ENCODE assay signal across 20 cellular contexts in the genomic region with DNA sequence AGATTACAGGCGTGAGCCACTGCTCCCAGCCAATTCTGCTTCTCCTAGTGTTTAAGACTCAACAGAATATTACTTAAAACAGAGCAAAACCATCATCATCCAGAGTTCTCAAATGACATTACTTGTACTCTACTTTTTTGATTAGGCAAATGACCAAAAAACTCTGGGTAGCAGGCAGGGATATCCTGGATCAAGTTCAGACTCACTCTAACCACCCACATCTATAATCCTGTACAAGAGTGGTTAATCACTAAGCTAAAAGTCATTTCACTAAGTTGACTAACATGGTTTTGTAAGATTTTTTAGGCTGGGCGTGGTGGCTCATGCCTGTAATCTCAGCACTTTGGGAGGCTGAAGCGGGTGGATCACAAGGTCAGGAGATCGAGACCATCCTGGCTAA. TPM values are rescaled to one million over a fixed set of nuclear protein-coding genes. Genes with fewer than 3 reads are reported as not detected.
A peak's percentile ranks its signal among the peaks of the same experiment; 100 is the strongest.
DNase-seq lines count a peak whose midpoint lies in the region; ATAC-seq lines count a peak whose summit lies in the region.
"Had no signal": no experiment of that assay in that cellular context is flagged by ENCODE, and none has a peak within 500 bp of the region (broad histone marks: within the 10 kb centered on the region; RNA-seq: fewer than 3 reads in every experiment).

No MANE protein-coding gene starts in this region.

- CTCF ChIA-PET in activated CD4-positive, alpha-beta T cell treated with anti-CD3 and anti-CD28 coated beads, Interleukin-2, amount 10 ng/mL, durations not matched to agents 7 days and 5 days (lab: Charles Lee) = interaction anchor here (1.5 kb wide), 1 partner anchor 44 kb away, joined by 4 read pairs; no protein-coding TSS in a partner anchor

- POLR2A ChIA-PET in activated CD4-positive, alpha-beta T cell treated with anti-CD3 and anti-CD28 coated beads, Interleukin-2, amount 10 ng/mL, durations not matched to agents 7 days and 5 days (lab: Charles Lee) = no interaction called here

- H3K27ac Mint-ChIP-seq in activated CD4-positive, alpha-beta T cell treated with anti-CD3 and anti-CD28 coated beads, Interleukin-2, amount 10 ng/mL, durations not matched to agents 24 days and 14 days = no peak overlapping the region
- no peak overlapping the region for H3K27ac Mint-ChIP-seq in activated CD4-positive, alpha-beta T cell treated with anti-CD3 and anti-CD28 coated beads, Interleukin-2, amount 10 ng/mL, durations not matched to agents 7 days and 5 days
- H3K27ac Mint-ChIP-seq in stimulated activated naive B cell treated with anti-CD40 and anti-IgM and Interleukin-4, amounts not matched to agents 10 μg/mL and 1 μg/mL and 100 μg/mL, for 72 hours = peak overlapping the region; percentile 42
- H3K27ac Mint-ChIP-seq: CD4-positive, alpha-beta T cell had no signal

- H3K4me1 Mint-ChIP-seq in activated CD4-positive, alpha-beta T cell treated with anti-CD3 and anti-CD28 coated beads, Interleukin-2, amount 10 ng/mL, durations not matched to agents 24 days and 14 days = peaks cover 24% of the 10 kb centered on the region
- peaks cover 20% of the 10 kb centered on the region for H3K4me1 Mint-ChIP-seq in activated CD4-positive, alpha-beta T cell treated with anti-CD3 and anti-CD28 coated beads, Interleukin-2, amount 10 ng/mL, durations not matched to agents 7 days and 5 days
- H3K4me1 Mint-ChIP-seq in stimulated activated naive B cell treated with anti-CD40 and anti-IgM and Interleukin-4, amounts not matched to agents 10 μg/mL and 1 μg/mL and 100 μg/mL, for 72 hours = peaks cover 11 to 22% of the 10 kb centered on the region in 2 donors

- no peak for ATAC-seq in stimulated activated naive B cell treated with anti-CD40 and anti-IgM and Interleukin-4, amounts not matched to agents 10 μg/mL and 1 μg/mL and 100 μg/mL, for 72 hours (replicated peaks)

- peaks cover 56% of the 10 kb centered on the region for H3K36me3 Mint-ChIP-seq in activated CD4-positive, alpha-beta T cell treated with anti-CD3 and anti-CD28 coated beads, Interleukin-2, amount 10 ng/mL, durations not matched to agents 24 days and 14 days (ENCODE audit: low read depth)
- peaks cover 48% of the 10 kb centered on the region for H3K36me3 Mint-ChIP-seq in activated CD4-positive, alpha-beta T cell treated with anti-CD3 and anti-CD28 coated beads, Interleukin-2, amount 10 ng/mL, durations not matched to agents 7 days and 5 days (ENCODE audit: low read depth)
- peaks cover 11 to 38% of the 10 kb centered on the region in 2 donors for H3K36me3 Mint-ChIP-seq in stimulated activated naive B cell treated with anti-CD40 and anti-IgM and Interleukin-4, amounts not matched to agents 10 μg/mL and 1 μg/mL and 100 μg/mL, for 72 hours

- H3K9me3 Mint-ChIP-seq in activated CD4-positive, alpha-beta T cell treated with anti-CD3 and anti-CD28 coated beads, Interleukin-2, amount 10 ng/mL, durations not matched to agents 24 days and 14 days = no peaks in the 10 kb centered on the region
- no peaks in the 10 kb centered on the region for H3K9me3 Mint-ChIP-seq in activated CD4-positive, alpha-beta T cell treated with anti-CD3 and anti-CD28 coated beads, Interleukin-2, amount 10 ng/mL, durations not matched to agents 7 days and 5 days
- H3K9me3 Mint-ChIP-seq in stimulated activated naive B cell treated with anti-CD40 and anti-IgM and Interleukin-4, amounts not matched to agents 10 μg/mL and 1 μg/mL and 100 μg/mL, for 72 hours = no peaks in the 10 kb centered on the region
- H3K9me3 Mint-ChIP-seq: CD4-positive, alpha-beta T cell had no signal

- no peak overlapping the region for H3K4me3 Mint-ChIP-seq in activated CD4-positive, alpha-beta T cell treated with anti-CD3 and anti-CD28 coated beads, Interleukin-2, amount 10 ng/mL, durations not matched to agents 24 days and 14 days
- no peak overlapping the region for H3K4me3 Mint-ChIP-seq in activated CD4-positive, alpha-beta T cell treated with anti-CD3 and anti-CD28 coated beads, Interleukin-2, amount 10 ng/mL, durations not matched to agents 7 days and 5 days
- H3K4me3 Mint-ChIP-seq in stimulated activated naive B cell treated with anti-CD40 and anti-IgM and Interleukin-4, amounts not matched to agents 10 μg/mL and 1 μg/mL and 100 μg/mL, for 72 hours = no peak overlapping the region
- H3K4me3 Mint-ChIP-seq: CD4-positive, alpha-beta T cell had no signal

- H3K27me3 Mint-ChIP-seq in activated CD4-positive, alpha-beta T cell treated with anti-CD3 and anti-CD28 coated beads, Interleukin-2, amount 10 ng/mL, durations not matched to agents 24 days and 14 days = no peaks in the 10 kb centered on the region
- H3K27me3 Mint-ChIP-seq in activated CD4-positive, alpha-beta T cell treated with anti-CD3 and anti-CD28 coated beads, Interleukin-2, amount 10 ng/mL, durations not matched to agents 7 days and 5 days = no peaks in the 10 kb centered on the region
- H3K27me3 Mint-ChIP-seq in stimulated activated naive B cell treated with anti-CD40 and anti-IgM and Interleukin-4, amounts not matched to agents 10 μg/mL and 1 μg/mL and 100 μg/mL, for 72 hours = no peaks in the 10 kb centered on the region
- H3K27me3 Mint-ChIP-seq: CD4-positive, alpha-beta T cell had no signal

- peak; percentile 40 for DNase-seq in activated CD4-positive, alpha-beta T cell treated with anti-CD3 and anti-CD28 coated beads, Interleukin-2, amount 10 ng/mL, durations not matched to agents 24 days and 14 days
- no peak for DNase-seq in activated CD4-positive, alpha-beta T cell treated with anti-CD3 and anti-CD28 coated beads, Interleukin-2, amount 10 ng/mL, durations not matched to agents 7 days and 5 days
- DNase-seq in amniotic epithelial cell (ENCODE audit: low read depth) (peak; percentile 37), fibroblast of peridontal ligament (ENCODE audit: extremely low read depth) (peak; percentile 17), iPS-NIHi7 (ENCODE audit: extremely low spot score) (no peak), NCI-H2081 (lab: John Stamatoyannopoulos, UW) (no peak), NCI-H1417 treated with DMSO at 0.1 percent for 48 hours (lab: John Stamatoyannopoulos, UW) (no peak)
- no peak for DNase-seq in stimulated activated naive B cell treated with anti-CD40 and anti-IgM and Interleukin-4, amounts not matched to agents 10 μg/mL and 1 μg/mL and 100 μg/mL, for 72 hours
- DNase-seq: BE2C; CD4-positive, alpha-beta T cell; DMS153; H7; NCI-H1105 treated with DMSO at 0.1 percent for 48 hours; NCI-H187; NCI-H226; NCI-H524; NCI-H82; PC-9 had no signal

- intact Hi-C loops in activated CD4-positive, alpha-beta T cell treated with anti-CD3 and anti-CD28 coated beads, Interleukin-2, amount 10 ng/mL, durations not matched to agents 24 days and 14 days (cut with micrococcal nuclease) = no loop called here

RNA-seq across cellular contexts. Expression of a gene that starts 6.8 kb away (rescaled TPM):
- total RNA-seq in activated CD4-positive, alpha-beta T cell treated with anti-CD3 and anti-CD28 coated beads, Interleukin-2, amount 10 ng/mL, durations not matched to agents 24 days and 14 days = 118 and 125 TPM in 2 replicates
- 10 to 100 TPM; 62.5 to 72.6 TPM for total RNA-seq in activated CD4-positive, alpha-beta T cell treated with anti-CD3 and anti-CD28 coated beads, Interleukin-2, amount 10 ng/mL, durations not matched to agents 7 days and 5 days

RNA-seq across cellular contexts. Expression of a gene that starts 20.2 kb away (rescaled TPM):
- total RNA-seq in activated CD4-positive, alpha-beta T cell treated with anti-CD3 and anti-CD28 coated beads, Interleukin-2, amount 10 ng/mL, durations not matched to agents 24 days and 14 days = 0.28 and 0.56 TPM in 2 replicates
- total RNA-seq in activated CD4-positive, alpha-beta T cell treated with anti-CD3 and anti-CD28 coated beads, Interleukin-2, amount 10 ng/mL, durations not matched to agents 7 days and 5 days = not detected
- total RNA-seq: CD4-positive, alpha-beta T cell; LHCN-M2; PC-9; SJSA1 had no signal

RNA-seq across cellular contexts. Expression of a gene that starts 22.6 kb away (rescaled TPM):
- total RNA-seq in activated CD4-positive, alpha-beta T cell treated with anti-CD3 and anti-CD28 coated beads, Interleukin-2, amount 10 ng/mL, durations not matched to agents 24 days and 14 days = 0.37 TPM in 1 of 2 replicates, not detected in the other
- under 1 TPM; 0.15 to 0.27 TPM for total RNA-seq in activated CD4-positive, alpha-beta T cell treated with anti-CD3 and anti-CD28 coated beads, Interleukin-2, amount 10 ng/mL, durations not matched to agents 7 days and 5 days
- total RNA-seq: H7, LHCN-M2, PC-9 had no signal

RNA-seq across cellular contexts. Expression of a gene that starts 56.3 kb away (rescaled TPM):
- total RNA-seq in activated CD4-positive, alpha-beta T cell treated with anti-CD3 and anti-CD28 coated beads, Interleukin-2, amount 10 ng/mL, durations not matched to agents 24 days and 14 days = 48.0 and 51.8 TPM in 2 replicates
- 10 to 100 TPM; 20.8 to 21.4 TPM for total RNA-seq in activated CD4-positive, alpha-beta T cell treated with anti-CD3 and anti-CD28 coated beads, Interleukin-2, amount 10 ng/mL, durations not matched to agents 7 days and 5 days

Comparison
In these comparisons a context has a peak if more than half of its experiments do, and no peak if none do; other contexts are left out.
1. DNase-seq: peak in activated CD4-positive, alpha-beta T cell treated with anti-CD3 and anti-CD28 coated beads, Interleukin-2, amount 10 ng/mL, durations not matched to agents 24 days and 14 days (single experiment), amniotic epithelial cell (single experiment) and fibroblast of peridontal ligament (single experiment); none in activated CD4-positive, alpha-beta T cell treated with anti-CD3 and anti-CD28 coated beads, Interleukin-2, amount 10 ng/mL, durations not matched to agents 7 days and 5 days (single experiment), stimulated activated naive B cell treated with anti-CD40 and anti-IgM and Interleukin-4, amounts not matched to agents 10 μg/mL and 1 μg/mL and 100 μg/mL, for 72 hours (single experiment), iPS-NIHi7 (single experiment), NCI-H2081 (0 of 2) and NCI-H1417 treated with DMSO at 0.1 percent for 48 hours (single experiment).